30 cellular contexts compared by ENCODE assay signal in the genomic region with DNA sequence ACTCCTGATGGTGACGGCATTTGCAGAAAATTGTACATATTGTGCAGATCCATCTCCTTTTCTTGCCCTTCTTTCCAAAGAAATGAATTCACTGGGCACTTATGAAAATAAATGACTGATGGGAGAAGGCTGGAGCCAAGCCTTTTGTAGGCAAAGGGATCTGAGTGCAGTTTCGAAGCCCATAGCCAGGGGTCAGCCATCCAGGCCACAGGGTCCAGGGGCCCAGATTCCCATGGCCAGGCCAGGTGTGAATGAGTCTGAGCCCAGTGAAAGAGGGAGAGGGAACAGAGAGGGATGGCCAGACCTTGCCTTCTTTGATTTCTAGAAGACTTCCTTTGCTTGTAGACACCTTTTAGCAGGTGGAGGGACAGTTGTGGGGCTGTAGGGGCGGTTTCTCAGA.
DNase-seq lines count a peak whose midpoint lies in the region; ATAC-seq, FAIRE-seq and TF ChIP-seq lines count a peak whose summit lies in the region.
"Had no signal": no experiment of that assay in that cellular context is flagged by ENCODE, and none has a peak within 500 bp of the region (broad histone marks: within the 10 kb centered on the region; RNA-seq: fewer than 3 reads in every experiment).

No MANE protein-coding gene starts in this region.

- H3K4me3 ChIP-seq in BJ (ENCODE audit: low read depth, low read length) (no peak overlapping the region), mesenchymal stem cell (ENCODE audit: insufficient read depth in 1 of 2, low read depth in 1 of 2, low read length in 2 of 2) (no peak overlapping the region)
- H3K4me3 ChIP-seq: adrenal gland, colonic mucosa, esophagus muscularis mucosa, ovary had no signal

- peaks cover 3% of the 10 kb centered on the region for H3K27me3 Mint-ChIP-seq in HFFc6 (ENCODE audit: insufficient read depth)

- H3K14ac ChIP-seq in mesenchymal stem cell (ENCODE audit: low read length in 2 of 2) = no peak overlapping the region

- H3K27ac Mint-ChIP-seq in HFFc6 = peak overlapping the region; percentile 94
- H3K27ac Mint-ChIP-seq: activated naive CD4-positive, alpha-beta T cell treated with anti-CD3 and anti-CD28 coated beads for 36 hours; activated T-helper 1 cell treated with anti-CD3 and anti-CD28 coated beads, Interleukin-12 subunit alpha, Interleukin-12 subunit beta, Interleukin-2, Interleukin-4 antibody, amounts not matched to agents 30 ng/mL and 10 ng/mL and 1 ng/mL, durations not matched to agents 14 hours and 24 hours and 36 hours; effector memory CD8-positive, alpha-beta T cell; natural killer cell had no signal

- POLR2A ChIA-PET in BJ (lab: Charles Lee) = no interaction called here

- H3K4me2 ChIP-seq in mesenchymal stem cell (ENCODE audit: low read length, poor library complexity, severe bottlenecking) = no peak overlapping the region

- no peak for FAIRE-seq in frontal cortex (lab: Jason Lieb, UNC)
- FAIRE-seq: H54 had no signal

- H3K27me3 ChIP-seq in BJ (ENCODE audit: control insufficient read depth, insufficient read depth, low read length) (no peaks in the 10 kb centered on the region), mesenchymal stem cell (ENCODE audit: control insufficient read depth in 1 of 2, insufficient read depth in 1 of 2, low read length in 2 of 2) (no peaks in the 10 kb centered on the region)
- H3K27me3 ChIP-seq: adrenal gland, colonic mucosa, ovary had no signal

- H3K4me1 Mint-ChIP-seq in HFFc6 (ENCODE audit: low read depth) = peaks cover 45% of the 10 kb centered on the region
- H3K4me1 Mint-ChIP-seq: natural killer cell had no signal

- H3K36me3 Mint-ChIP-seq in HFFc6 (ENCODE audit: low read depth) = peaks cover 4% of the 10 kb centered on the region
- H3K36me3 Mint-ChIP-seq: natural killer cell had no signal

- no peaks in the 10 kb centered on the region for H3K9me3 ChIP-seq in mesenchymal stem cell (ENCODE audit: control insufficient read depth, low read length)
- H3K9me3 ChIP-seq: adrenal gland, colonic mucosa, esophagus muscularis mucosa, ovary had no signal

- WGBS in mesenchymal stem cell = 59% methylated on average over 3 of the region's 3 CpGs

- TF ChIP-seq CTCF in BJ (IDR thresholded peaks at IDR 0.05; ENCODE audit: insufficient read depth, low read depth, low read length) = peak; percentile 5; the same call in 1 of the 2 replicates
- TF ChIP-seq CTCF in HFFc6 (IDR thresholded peaks at IDR 0.05) = peak; percentile 51; the same call in 1 of the 2 replicates

- no peak overlapping the region for H3K23ac ChIP-seq in mesenchymal stem cell (ENCODE audit: low read length in 2 of 2)

- H3K9ac ChIP-seq in mesenchymal stem cell (ENCODE audit: low read length) = no peak overlapping the region

- H3K4me3 Mint-ChIP-seq in HFFc6 = no peak overlapping the region
- H3K4me3 Mint-ChIP-seq: activated naive CD4-positive, alpha-beta T cell treated with anti-CD3 and anti-CD28 coated beads for 36 hours; activated T-helper 1 cell treated with anti-CD3 and anti-CD28 coated beads, Interleukin-12 subunit alpha, Interleukin-12 subunit beta, Interleukin-2, Interleukin-4 antibody, amounts not matched to agents 30 ng/mL and 10 ng/mL and 1 ng/mL, durations not matched to agents 14 hours and 24 hours and 36 hours; effector memory CD8-positive, alpha-beta T cell; natural killer cell had no signal

- H3K4ac ChIP-seq in mesenchymal stem cell (ENCODE audit: low read depth in 1 of 2, low read length in 2 of 2) = no peak overlapping the region

- peaks cover 9% of the 10 kb centered on the region for H3K4me1 ChIP-seq in mesenchymal stem cell (ENCODE audit: control insufficient read depth, insufficient read depth, low read depth, low read length)
- H3K4me1 ChIP-seq: adrenal gland, colonic mucosa, esophagus muscularis mucosa had no signal

- ATAC-seq in GM18511 (IDR thresholded peaks at IDR 0.05; ENCODE audit: unreplicated experiment) (no peak), HG02870 (IDR thresholded peaks at IDR 0.05; ENCODE audit: unreplicated experiment) (no peak)
- ATAC-seq in stimulated activated naive CD8-positive, alpha-beta T cell treated with anti-CD3 and anti-CD28 coated beads, Interleukin-15, Interleukin-2, amounts not matched to agents 100 U/mL and 50 U/mL, for 24 hours = no peak
- ATAC-seq: activated CD4-positive, CD25-positive, alpha-beta regulatory T cell treated with anti-CD3 and anti-CD28 coated beads, Interleukin-2, amount 50 U/mL, for 24 hours; effector memory CD8-positive, alpha-beta T cell; natural killer cell had no signal

- no peak overlapping the region for H2BK120ac ChIP-seq in mesenchymal stem cell (ENCODE audit: low read depth, low read length)

- DNase-seq in BJ (ENCODE audit: low read depth) = no peak
- DNase-seq in HFFc6 = no peak
- DNase-seq in caudate nucleus (lab: John Stamatoyannopoulos, UW) = no peak
- DNase-seq in mesenchymal stem cell = no peak
- DNase-seq in frontal cortex (ENCODE audit: low spot score in 2 of 2) = no peak
- DNase-seq in stimulated activated naive CD8-positive, alpha-beta T cell treated with anti-CD3 and anti-CD28 coated beads, Interleukin-15, Interleukin-2, amounts not matched to agents 100 U/mL and 50 U/mL, for 24 hours = no peak
- DNase-seq: activated CD4-positive, alpha-beta T cell treated with anti-CD3 and anti-CD28 coated beads, Interleukin-2, amount 50 U/mL, for 48 hours; activated CD8-positive, alpha-beta memory T cell treated with anti-CD3 and anti-CD28 coated beads, Interleukin-2, amount 50 U/mL, for 4 hours; activated naive CD4-positive, alpha-beta T cell treated with anti-CD3 and anti-CD28 coated beads for 36 hours; adrenal gland; Calu3; colonic mucosa; DND-41; effector memory CD8-positive, alpha-beta T cell; islet precursor cell; natural killer cell; NCI-H1092 treated with DMSO at 0.1 percent for 48 hours; NCI-H187 treated with DMSO at 0.1 percent for 48 hours; NCI-H2227 treated with DMSO at 0.1 percent for 48 hours; ovary; retina; SHP77 treated with DMSO at 0.1 percent for 48 hours; stimulated activated CD4-positive, alpha-beta T cell treated with anti-CD3 and anti-CD28 coated beads, Interleukin-2, amount 100 ng/mL, for 24 hours; trophoblast cell had no signal

- H4K8ac ChIP-seq in mesenchymal stem cell (ENCODE audit: low read length) = no peak overlapping the region

- H3K9me3 Mint-ChIP-seq in HFFc6 = no peaks in the 10 kb centered on the region
- H3K9me3 Mint-ChIP-seq: activated naive CD4-positive, alpha-beta T cell treated with anti-CD3 and anti-CD28 coated beads for 36 hours; activated T-helper 1 cell treated with anti-CD3 and anti-CD28 coated beads, Interleukin-12 subunit alpha, Interleukin-12 subunit beta, Interleukin-2, Interleukin-4 antibody, amounts not matched to agents 30 ng/mL and 10 ng/mL and 1 ng/mL, durations not matched to agents 14 hours and 24 hours and 36 hours; effector memory CD8-positive, alpha-beta T cell; natural killer cell had no signal

- no peak overlapping the region for H2AFZ ChIP-seq in mesenchymal stem cell (ENCODE audit: low read depth, low read length)

- H3K36me3 ChIP-seq in BJ (ENCODE audit: control insufficient read depth, insufficient read depth, low read length) (no peaks in the 10 kb centered on the region), mesenchymal stem cell (ENCODE audit: control insufficient read depth in 1 of 2, insufficient read depth in 2 of 2, low read depth in 1 of 2, low read length in 2 of 2) (no peaks in the 10 kb centered on the region)
- H3K36me3 ChIP-seq: adrenal gland, colonic mucosa, esophagus muscularis mucosa, ovary had no signal

- no peak overlapping the region for H4K91ac ChIP-seq in mesenchymal stem cell (ENCODE audit: low read length)

- H3K18ac ChIP-seq in mesenchymal stem cell (ENCODE audit: low read depth in 1 of 2, low read length in 2 of 2) = no peak overlapping the region

- peak overlapping the region; percentile 67 for H3K27ac ChIP-seq in caudate nucleus (ENCODE audit: low read depth, low read length)
- H3K27ac ChIP-seq in mesenchymal stem cell (ENCODE audit: low read length, poor library complexity, severe bottlenecking) = no peak overlapping the region
- H3K27ac ChIP-seq: adrenal gland, colonic mucosa, esophagus muscularis mucosa, ovary had no signal

- peak overlapping the region; percentile 68 for H2AK5ac ChIP-seq in mesenchymal stem cell (ENCODE audit: low read length, severe bottlenecking)

- no peak overlapping the region for H2BK15ac ChIP-seq in mesenchymal stem cell (ENCODE audit: low read depth, poor library complexity, severe bottlenecking)

- no peak overlapping the region for H2BK12ac ChIP-seq in mesenchymal stem cell (ENCODE audit: low read length in 2 of 2)

- H3K79me1 ChIP-seq in mesenchymal stem cell (replicated peaks; ENCODE audit: low read length, poor library complexity, severe bottlenecking) = peaks cover 9% of the 10 kb centered on the region

- H2BK5ac ChIP-seq in mesenchymal stem cell (ENCODE audit: low read depth, low read length, poor library complexity, severe bottlenecking) = no peak overlapping the region

- CTCF ChIA-PET in BJ (lab: Yijun Ruan, JAX) = interaction anchor here (0.9 to 1.7 kb wide), 4 partner anchors 11 to 283 kb away, joined by 3 to 5 read pairs (median 4); no protein-coding TSS in a partner anchor
